ENCODE assay signal across 1 cellular context in genomic region chr15:52559583-52559982, GRCh38.
TF ChIP-seq lines count a peak whose summit lies in the region.

No MANE protein-coding gene starts in this region.

TF ChIP-seq in GM23338, 12 proteins besides CTCF, POLR2A, EP300 and RAD21 (continued from another document):
- TF ChIP-seq, protein P1, sequence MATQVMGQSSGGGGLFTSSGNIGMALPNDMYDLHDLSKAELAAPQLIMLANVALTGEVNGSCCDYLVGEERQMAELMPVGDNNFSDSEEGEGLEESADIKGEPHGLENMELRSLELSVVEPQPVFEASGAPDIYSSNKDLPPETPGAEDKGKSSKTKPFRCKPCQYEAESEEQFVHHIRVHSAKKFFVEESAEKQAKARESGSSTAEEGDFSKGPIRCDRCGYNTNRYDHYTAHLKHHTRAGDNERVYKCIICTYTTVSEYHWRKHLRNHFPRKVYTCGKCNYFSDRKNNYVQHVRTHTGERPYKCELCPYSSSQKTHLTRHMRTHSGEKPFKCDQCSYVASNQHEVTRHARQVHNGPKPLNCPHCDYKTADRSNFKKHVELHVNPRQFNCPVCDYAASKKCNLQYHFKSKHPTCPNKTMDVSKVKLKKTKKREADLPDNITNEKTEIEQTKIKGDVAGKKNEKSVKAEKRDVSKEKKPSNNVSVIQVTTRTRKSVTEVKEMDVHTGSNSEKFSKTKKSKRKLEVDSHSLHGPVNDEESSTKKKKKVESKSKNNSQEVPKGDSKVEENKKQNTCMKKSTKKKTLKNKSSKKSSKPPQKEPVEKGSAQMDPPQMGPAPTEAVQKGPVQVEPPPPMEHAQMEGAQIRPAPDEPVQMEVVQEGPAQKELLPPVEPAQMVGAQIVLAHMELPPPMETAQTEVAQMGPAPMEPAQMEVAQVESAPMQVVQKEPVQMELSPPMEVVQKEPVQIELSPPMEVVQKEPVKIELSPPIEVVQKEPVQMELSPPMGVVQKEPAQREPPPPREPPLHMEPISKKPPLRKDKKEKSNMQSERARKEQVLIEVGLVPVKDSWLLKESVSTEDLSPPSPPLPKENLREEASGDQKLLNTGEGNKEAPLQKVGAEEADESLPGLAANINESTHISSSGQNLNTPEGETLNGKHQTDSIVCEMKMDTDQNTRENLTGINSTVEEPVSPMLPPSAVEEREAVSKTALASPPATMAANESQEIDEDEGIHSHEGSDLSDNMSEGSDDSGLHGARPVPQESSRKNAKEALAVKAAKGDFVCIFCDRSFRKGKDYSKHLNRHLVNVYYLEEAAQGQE (IDR thresholded peaks at IDR 0.05; ENCODE audit: unreplicated experiment): no peak
- no peak for TF ChIP-seq CREB1 (CRISPR knock-in tag; IDR thresholded peaks at IDR 0.05; ENCODE audit: low read depth)
- TF ChIP-seq STAT1 (IDR thresholded peaks at IDR 0.05; ENCODE audit: unreplicated experiment): no peak
- TF ChIP-seq ZNF114 (CRISPR knock-in tag; IDR thresholded peaks at IDR 0.05): no peak
- no peak for TF ChIP-seq JUNB (IDR thresholded peaks at IDR 0.05; ENCODE audit: unreplicated experiment)
- no peak for TF ChIP-seq POLR2AphosphoS5 (IDR thresholded peaks at IDR 0.05; ENCODE audit: low read depth)
- TF ChIP-seq ETS1 (IDR thresholded peaks at IDR 0.05): no peak
- no peak for TF ChIP-seq EZH2 (IDR thresholded peaks at IDR 0.05; ENCODE audit: low read depth, unreplicated experiment)
